Comparison of ENCODE assay signal across 19 cellular contexts in the genomic region with DNA sequence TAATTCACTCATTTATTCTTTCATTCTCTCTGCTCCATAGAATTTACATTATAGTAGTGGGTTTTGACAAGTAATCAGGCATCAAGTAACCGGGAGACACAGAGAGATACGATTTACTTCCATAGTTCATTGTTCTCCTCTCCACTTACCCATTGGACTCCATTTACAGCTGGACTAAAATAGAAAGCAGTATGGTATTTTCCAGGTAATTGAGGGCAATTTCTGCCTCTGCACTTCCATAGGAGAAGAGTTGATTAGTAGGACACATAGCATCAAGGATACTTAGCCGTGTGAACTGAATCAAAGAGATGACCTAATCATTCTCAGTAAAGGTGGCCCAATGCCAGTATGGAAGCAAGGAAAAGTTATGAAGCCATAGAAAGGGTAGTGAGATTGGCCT.
"Had no signal": no experiment of that assay in that cellular context is flagged by ENCODE, and none has a peak within 500 bp of the region (broad histone marks: within the 10 kb centered on the region; RNA-seq: fewer than 3 reads in every experiment).

No MANE protein-coding gene starts in this region.

- H3K4me1 ChIP-seq: pancreas, prostate gland, right lobe of liver, tibial artery, upper lobe of left lung, vagina had no signal

- DNase-seq: effector CD4-positive, alpha-beta T cell; foreskin melanocyte; kidney; left cardiac atrium; left ventricle myocardium superior; naive thymus-derived CD4-positive, alpha-beta T cell; occipital lobe; pancreas; right lobe of liver; stimulated activated CD4-positive, alpha-beta T cell treated with anti-CD3 and anti-CD28 coated beads, Interleukin-4, amount 100 ng/mL, for 1 hour; stimulated activated CD8-positive, alpha-beta memory T cell treated with anti-CD3 and anti-CD28 coated beads, Interleukin-4, amount 100 ng/mL, for 48 hours; stimulated activated naive CD8-positive, alpha-beta T cell treated with anti-CD3 and anti-CD28 coated beads, Interleukin-15, Interleukin-2, amounts not matched to agents 100 U/mL and 50 U/mL, for 24 hours; tibial artery; upper lobe of left lung had no signal

- H3K9me3 ChIP-seq: pancreas, prostate gland, right lobe of liver, tibial artery, upper lobe of left lung, vagina had no signal

- H3K27me3 ChIP-seq: hepatocyte, pancreas, right lobe of liver, tibial artery, upper lobe of left lung, vagina had no signal

- H3K4me3 ChIP-seq: coronary artery, hepatocyte, pancreas, prostate gland, right lobe of liver, tibial artery, upper lobe of left lung, vagina had no signal

- H3K79me2 ChIP-seq: hepatocyte had no signal

- H3K27ac ChIP-seq: coronary artery, hepatocyte, pancreas, prostate gland, right lobe of liver, tibial artery, upper lobe of left lung, vagina had no signal

- H2AFZ ChIP-seq: hepatocyte had no signal

- H3K4me2 ChIP-seq: hepatocyte had no signal

- H3K36me3 ChIP-seq: pancreas, prostate gland, right lobe of liver, tibial artery, upper lobe of left lung, vagina had no signal

- ATAC-seq: left ventricle myocardium superior; naive thymus-derived CD4-positive, alpha-beta T cell; pancreas; stimulated activated effector memory CD8-positive, alpha-beta T cell treated with anti-CD3 and anti-CD28 coated beads, Interleukin-12 subunit alpha, Interleukin-12 subunit beta, amount 100 ng/mL, for 72 hours; stimulated activated naive CD8-positive, alpha-beta T cell treated with anti-CD3 and anti-CD28 coated beads, Interleukin-15, Interleukin-2, amounts not matched to agents 100 U/mL and 50 U/mL, for 24 hours had no signal
